12 cellular contexts compared by ENCODE assay signal in the genomic region with DNA sequence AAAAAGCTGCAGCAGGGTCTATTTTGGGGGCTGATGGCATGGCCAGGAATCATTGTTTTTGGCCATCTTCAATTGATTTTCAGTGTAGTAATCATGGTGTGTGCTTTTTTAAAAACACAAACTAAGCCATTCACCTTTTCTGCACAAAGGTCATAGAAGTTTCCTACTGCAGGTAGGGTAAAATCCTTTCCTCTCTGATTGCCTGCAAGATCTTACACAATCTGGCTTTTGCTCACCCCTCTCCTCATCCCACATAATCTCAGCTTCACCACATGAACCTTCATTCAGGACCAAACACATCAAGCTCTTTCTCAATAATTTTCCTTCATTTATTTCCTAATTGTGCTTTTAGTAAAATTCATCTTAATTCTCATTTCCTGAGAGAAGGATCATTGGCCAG. TPM values are rescaled to one million over a fixed set of nuclear protein-coding genes. Genes with fewer than 3 reads are reported as not detected.
A peak's percentile ranks its signal among the peaks of the same experiment; 100 is the strongest.
DNase-seq lines count a peak whose midpoint lies in the region; ATAC-seq and TF ChIP-seq lines count a peak whose summit lies in the region.
"Had no signal": no experiment of that assay in that cellular context is flagged by ENCODE, and none has a peak within 500 bp of the region (broad histone marks: within the 10 kb centered on the region; RNA-seq: fewer than 3 reads in every experiment).

No MANE protein-coding gene starts in this region.

- H3K9me3 Mint-ChIP-seq in immature natural killer cell = peaks cover 3 to 15% (median 12%) of the 10 kb centered on the region in 6 donors

- H3K4me3 Mint-ChIP-seq in immature natural killer cell = peak overlapping the region; percentile 64 to 86 (median 66)

- TF ChIP-seq CTCF in heart right ventricle (IDR thresholded peaks at IDR 0.05) (no peak), upper lobe of right lung (IDR thresholded peaks at IDR 0.05) (no peak)

- H3K27ac ChIP-seq in heart right ventricle (peak overlapping the region; percentile 13 to 88 (median 74)), upper lobe of right lung (peak overlapping the region; percentile 67)
- H3K27ac ChIP-seq: C4-2B had no signal

- intact Hi-C loops in heart right ventricle (cut with DNase I) = loop anchor here in 1 of 10 donors (10.0 kb wide), 1 partner anchor 56 kb away; no protein-coding TSS in a partner anchor
- intact Hi-C loops in Right ventricle myocardium inferior (cut with DNase I) = loop anchor here (5.0 kb wide), 2 partner anchors 46 to 49 kb away; no protein-coding TSS in a partner anchor
- intact Hi-C loops in upper lobe of right lung (cut with DNase I) = no loop called here

- H3K27ac Mint-ChIP-seq in immature natural killer cell = peak overlapping the region; percentile 92 to 98 (median 96)

- peaks cover 45 to 50% of the 10 kb centered on the region in 2 donors for H3K4me1 Mint-ChIP-seq in immature natural killer cell

- H3K4me3 ChIP-seq in heart right ventricle (peak overlapping the region in 3 of 10 donors; percentile 1 to 16 (median 3)), upper lobe of right lung (no peak overlapping the region)

- ATAC-seq in heart right ventricle (peak in 1 of 8 donors; percentile 16), Right ventricle myocardium inferior (no peak), upper lobe of right lung (no peak)

- H3K27me3 Mint-ChIP-seq in immature natural killer cell (ENCODE audit: low read depth in 3 of 3) = peaks cover 0 to 2% (median 1%) of the 10 kb centered on the region in 3 donors

- H3K36me3 Mint-ChIP-seq in immature natural killer cell = peaks cover 3 to 10% (median 4%) of the 10 kb centered on the region in 3 donors

- peaks cover 0 to 22% (median 3%) of the 10 kb centered on the region in 11 donors for H3K9me3 ChIP-seq in heart right ventricle
- no peaks in the 10 kb centered on the region for H3K9me3 ChIP-seq in upper lobe of right lung

- H3K36me3 ChIP-seq in heart right ventricle (no peaks in the 10 kb centered on the region), upper lobe of right lung (no peaks in the 10 kb centered on the region)

- no peak for DNase-seq in heart right ventricle
- DNase-seq in Right ventricle myocardium inferior (ENCODE audit: missing footprints) = no peak
- peak; percentile 30 for DNase-seq in MV-4-11 (lab: John Stamatoyannopoulos, UW)
- DNase-seq in immature natural killer cell = no peak
- DNase-seq in upper lobe of right lung = no peak
- DNase-seq in NCI-H526 treated with DMSO at 0.1 percent for 48 hours (lab: John Stamatoyannopoulos, UW) = no peak
- DNase-seq in NCI-H146 (lab: John Stamatoyannopoulos, UW) = no peak
- no peak for DNase-seq in NCI-H1105 treated with DMSO at 0.1 percent for 48 hours (lab: John Stamatoyannopoulos, UW)
- DNase-seq: NCI-H187 had no signal

- H3K4me1 ChIP-seq in heart right ventricle = peaks cover 7 to 40% (median 28%) of the 10 kb centered on the region in 9 donors
- H3K4me1 ChIP-seq in upper lobe of right lung = peaks cover 22% of the 10 kb centered on the region

- H3K27me3 ChIP-seq in heart right ventricle = no peaks in the 10 kb centered on the region
- no peaks in the 10 kb centered on the region for H3K27me3 ChIP-seq in upper lobe of right lung

RNA-seq across cellular contexts. Expression of a gene that starts 38.3 kb away (rescaled TPM):
- total RNA-seq in heart right ventricle (10 to 100 TPM in 1 of 10 donors, 1 to 10 TPM in 3, under 1 TPM in 6; 0.48 to 62.0 (median 0.85) TPM), Right ventricle myocardium inferior (0.68 TPM), upper lobe of right lung (5.4 TPM)
- polyA plus RNA-seq in heart right ventricle (under 1 TPM; 0.39 to 0.59 TPM), immature natural killer cell (100 to 1,000 TPM in 1 of 3 donors, 10 to 100 TPM in 2; 74.4 to 212 (median 90.8) TPM)
- total RNA-seq: epithelial cell of proximal tubule, SK-MEL-5 had no signal

RNA-seq across cellular contexts. Expression of a gene that starts 52.9 kb away (rescaled TPM):
- total RNA-seq in heart right ventricle (under 1 TPM in 3 of 10 donors, not detected in 7; 0.08 to 0.14 (median 0.12) TPM), Right ventricle myocardium inferior (0.14 TPM), upper lobe of right lung (0.12 TPM)
- polyA plus RNA-seq in heart right ventricle (under 1 TPM in 1 of 2 donors, not detected in 1; 0.07 TPM), immature natural killer cell (under 1 TPM in 2 of 3 donors, not detected in 1; 0.17 TPM)
